In genomic region chr10:43667317-43667731, GRCh38 we compare ENCODE assay signal across 10 cellular contexts. TPM values are rescaled to one million over a fixed set of nuclear protein-coding genes. Genes with fewer than 3 reads are reported as not detected.
DNase-seq lines count a peak whose midpoint lies in the region; ATAC-seq, FAIRE-seq and TF ChIP-seq lines count a peak whose summit lies in the region.
"Had no signal": no experiment of that assay in that cellular context is flagged by ENCODE, and none has a peak within 500 bp of the region (broad histone marks: within the 10 kb centered on the region; RNA-seq: fewer than 3 reads in every experiment).

No MANE protein-coding gene starts in this region.

- H3K9ac ChIP-seq in HepG2 (ENCODE audit: insufficient read depth, low read depth, low read length), result no peak overlapping the region

- TF ChIP-seq CTCF in chondrocyte (IDR thresholded peaks at IDR 0.05) (peak; percentile 54), HepG2 (CRISPR knock-in tag; IDR thresholded peaks at IDR 0.05) (no peak), Calu3 (IDR thresholded peaks at IDR 0.05; ENCODE audit: unreplicated experiment) (no peak)

- TF ChIP-seq POLR2A in HepG2 (IDR thresholded peaks at IDR 0.05; ENCODE audit: insufficient read depth in 1 of 2, low read depth in 2 of 2, low read length in 2 of 2), result no peak

- H3K27ac ChIP-seq in HepG2 (ENCODE audit: extremely low read length, insufficient read depth, low read length), result no peak overlapping the region
- H3K27ac ChIP-seq in urinary bladder (ENCODE audit: low read depth), result no peak overlapping the region

- H3K4me3 ChIP-seq in HepG2 (replicated peaks in 1 of 3; ENCODE audit: insufficient read depth in 1 of 3, low read depth in 2 of 3, low read length in 3 of 3) (no peak overlapping the region), urinary bladder (ENCODE audit: low read depth, low read length) (peak overlapping the region; percentile 28)

- TF ChIP-seq EP300 in HepG2 (IDR thresholded peaks at IDR 0.05; ENCODE audit: low read depth in 2 of 2, low read length in 2 of 2) (no peak), HepG2 (CRISPR knock-in tag; IDR thresholded peaks at IDR 0.05; ENCODE audit: borderline replicate concordance) (no peak)

- DNase-seq in activated gamma-delta T cell (lab: John Stamatoyannopoulos, UW) (peak; percentile 4), activated gamma-delta T cell treated with Interleukin-2 at 50 U/mL for 16 hours (no peak), chondrocyte (ENCODE audit: low spot score) (no peak), HepG2 (ENCODE audit: low spot score) (no peak), Calu3 (no peak)
- DNase-seq in stimulated activated CD4-positive, alpha-beta T cell treated with anti-CD3 and anti-CD28 coated beads, Interleukin-4, amount 100 ng/mL, for 4 hours, result no peak
- DNase-seq: activated effector memory CD4-positive, alpha-beta T cell treated with Interleukin-2 at 50 U/mL for 16 hours; DND-41 had no signal

- H3K27me3 Mint-ChIP-seq in chondrocyte (ENCODE audit: low read depth) (peaks cover 6% of the 10 kb centered on the region), Calu3 (ENCODE audit: unreplicated experiment) (peaks cover 62% of the 10 kb centered on the region)

- no peaks in the 10 kb centered on the region; a peak in 1 of 5 replicates for H3K27me3 ChIP-seq in HepG2 (ENCODE audit: control insufficient read depth in 1 of 2, insufficient read depth in 2 of 2, low read length in 2 of 2)

- no peaks in the 10 kb centered on the region for H4K20me1 ChIP-seq in HepG2 (ENCODE audit: insufficient read depth, low read length)

- H2AFZ ChIP-seq in HepG2 (ENCODE audit: low read length), result no peak overlapping the region

- H3K4me1 ChIP-seq in HepG2 (ENCODE audit: insufficient read depth, low read length) (no peaks in the 10 kb centered on the region), urinary bladder (ENCODE audit: insufficient read depth) (no peaks in the 10 kb centered on the region)

- H3K36me3 Mint-ChIP-seq in chondrocyte (ENCODE audit: low read depth) (peaks cover 1% of the 10 kb centered on the region), Calu3 (ENCODE audit: insufficient read depth, unreplicated experiment) (no peaks in the 10 kb centered on the region)

- H3K27ac Mint-ChIP-seq in chondrocyte (ENCODE audit: unreplicated experiment) (no peak overlapping the region), Calu3 (ENCODE audit: unreplicated experiment) (no peak overlapping the region)

- H3K4me3 Mint-ChIP-seq in chondrocyte (ENCODE audit: unreplicated experiment) (no peak overlapping the region), Calu3 (ENCODE audit: low read depth, unreplicated experiment) (no peak overlapping the region)

- no peak for TF ChIP-seq RAD21 in HepG2 (CRISPR knock-in tag; IDR thresholded peaks at IDR 0.05)

- in situ Hi-C loops in HepG2 (cut with HindIII; ENCODE audit: extremely low pct_ligation_motif_present, low pct_unique_long_range_greater_than_20kb), result no loop called here

- POLR2A ChIA-PET in HepG2 (lab: Yijun Ruan, JAX), result no interaction called here

- CTCF ChIA-PET in HepG2 (lab: Yijun Ruan, JAX; ENCODE audit: low intra/inter-chr PET ratio, low total read pairs), result no interaction called here
- CTCF ChIA-PET in Calu3 (lab: Charles Lee), result no interaction called here

- FAIRE-seq in HepG2 (lab: Jason Lieb, UNC), result no peak

- 75% methylated on average over 13 of the region's 35 CpGs for WGBS in HepG2 (ENCODE audit: low lambda C conversion rate)
- whole genome bisulfite sequencing in urinary bladder, result 4% methylated on average over 35 of the region's 35 CpGs

- ATAC-seq in HepG2, result peak; percentile 61
- no peak for ATAC-seq in GM18861 (IDR thresholded peaks at IDR 0.05; ENCODE audit: unreplicated experiment)

- H3K36me3 ChIP-seq in HepG2 (replicated peaks in 1 of 2; ENCODE audit: control insufficient read depth in 1 of 2, insufficient read depth in 2 of 2, low read length in 2 of 2) (no peaks in the 10 kb centered on the region), urinary bladder (ENCODE audit: insufficient read depth) (no peaks in the 10 kb centered on the region)

- H3K4me1 Mint-ChIP-seq in chondrocyte (ENCODE audit: low read depth) (peaks cover 5% of the 10 kb centered on the region), Calu3 (ENCODE audit: low read depth, unreplicated experiment) (no peaks in the 10 kb centered on the region)

- no peak overlapping the region for H3K4me2 ChIP-seq in HepG2 (ENCODE audit: low read depth, low read length)

- H3K79me2 ChIP-seq in HepG2 (ENCODE audit: insufficient read depth, low read length), result no peaks in the 10 kb centered on the region

- no peaks in the 10 kb centered on the region for H3K9me3 Mint-ChIP-seq in chondrocyte (ENCODE audit: low read depth)
- no peaks in the 10 kb centered on the region for H3K9me3 Mint-ChIP-seq in Calu3 (ENCODE audit: low read depth, unreplicated experiment)

- BruUV-seq in HepG2 (replicated peaks; lab: Mats Ljungman, UMichigan) (no TSS peak), Calu3 (replicated peaks; lab: Mats Ljungman, UMichigan) (no TSS peak)

- no peaks in the 10 kb centered on the region for H3K9me3 ChIP-seq in HepG2 (ENCODE audit: low read length)

- intact Hi-C loops in HepG2 (cut with micrococcal nuclease; ENCODE audit: unreplicated experiment) (no loop called here), Calu3 (cut with micrococcal nuclease; ENCODE audit: unreplicated experiment) (no loop called here)

TF ChIP-seq in HepG2, 621 proteins besides CTCF, POLR2A, EP300 and RAD21 (continues in another document):
- TF ChIP-seq SRSF9 (IDR thresholded peaks at IDR 0.05; ENCODE audit: borderline replicate concordance, insufficient read depth, low read depth, low read length, poor library complexity, severe bottlenecking), result no peak
- TF ChIP-seq ZMYM3 (CRISPR knock-in tag; IDR thresholded peaks at IDR 0.05), result no peak
- TF ChIP-seq RAD51 (IDR thresholded peaks at IDR 0.05; ENCODE audit: borderline replicate concordance), result no peak
- no peak for TF ChIP-seq ETS1 (CRISPR knock-in tag; IDR thresholded peaks at IDR 0.05)
- TF ChIP-seq ZNF552 (CRISPR knock-in tag; IDR thresholded peaks at IDR 0.05; ENCODE audit: borderline replicate concordance), result no peak
- no peak for TF ChIP-seq ERF (CRISPR knock-in tag; IDR thresholded peaks at IDR 0.05)
- no peak for TF ChIP-seq SAFB2 (CRISPR knock-in tag; IDR thresholded peaks at IDR 0.05; ENCODE audit: borderline replicate concordance, low read depth)
- TF ChIP-seq HBP1 (CRISPR knock-in tag; IDR thresholded peaks at IDR 0.05; ENCODE audit: low read depth), result no peak

RNA-seq across cellular contexts. Expression of gene ZNF32, which starts 18.6 kb away (rescaled TPM):
- 35.4 to 41.1 TPM (median 40.3 TPM) in 3 replicates for total RNA-seq in chondrocyte
- 16.9 and 18.0 TPM in 2 replicates for total RNA-seq in HepG2 (2016; rRNA removed; fragmentation: Illumina TruSeq; extraction: Trizol)
- total RNA-seq in HepG2 (2016; cell fraction: cytosol; rRNA removed; fragmentation: Illumina TruSeq; extraction: Trizol; ENCODE audit: low read depth), result 30.1 and 34.6 TPM in 2 replicates
- 12.6 and 14.4 TPM in 2 replicates for total RNA-seq in HepG2 (2016; cell fraction: insoluble cytoplasmic fraction; rRNA removed; fragmentation: Illumina TruSeq; extraction: Trizol)
- 38.2 and 44.1 TPM in 2 replicates for total RNA-seq in HepG2 (2016; cell fraction: membrane; rRNA removed; fragmentation: Illumina TruSeq; extraction: Trizol)
- total RNA-seq in HepG2 (2016; cell fraction: nucleus; rRNA removed; fragmentation: Illumina TruSeq; extraction: Trizol), result 8.3 and 10.0 TPM in 2 replicates
- polyA plus RNA-seq in HepG2 (2011; rRNA removed), result 12.5 and 12.7 TPM in 2 replicates
- polyA plus RNA-seq in HepG2 (2011; cell fraction: cytosol; rRNA removed), result 6.1 and 9.4 TPM in 2 replicates
- polyA plus RNA-seq in HepG2 (2011; cell fraction: nucleus; rRNA removed), result 8.5 and 12.5 TPM in 2 replicates
- 7.3 and 8.5 TPM in 2 replicates for polyA plus RNA-seq in HepG2 (2012)
- polyA plus RNA-seq in HepG2 (2016; cell fraction: cytosol; fragmentation: Illumina TruSeq; extraction: Trizol; ENCODE audit: low read depth), result 30.5 and 38.2 TPM in 2 replicates
- polyA plus RNA-seq in HepG2 (2016; cell fraction: insoluble cytoplasmic fraction; fragmentation: Illumina TruSeq; extraction: Trizol; ENCODE audit: low read depth), result 13.8 and 16.9 TPM in 2 replicates
- polyA plus RNA-seq in HepG2 (2016; cell fraction: membrane; fragmentation: Illumina TruSeq; extraction: Trizol; ENCODE audit: low read depth), result 28.0 and 35.4 TPM in 2 replicates
- 19.3 and 22.0 TPM in 2 replicates for polyA plus RNA-seq in HepG2 (2016; cell fraction: nucleus; fragmentation: Illumina TruSeq; extraction: Trizol; ENCODE audit: insufficient read depth, low read depth)
- polyA minus RNA-seq in HepG2 (2011; rRNA and poly(A)+ RNA removed; ENCODE audit: low replicate concordance), result 2.9 and 3.6 TPM in 2 replicates
- 1.5 and 1.6 TPM in 2 replicates for polyA minus RNA-seq in HepG2 (2011; cell fraction: cytosol; rRNA and poly(A)+ RNA removed)
- 4.0 and 4.4 TPM in 2 replicates for polyA minus RNA-seq in HepG2 (2011; cell fraction: nucleus; rRNA and poly(A)+ RNA removed)
- 37.7 TPM for total RNA-seq in urinary bladder
- 50.9 TPM for polyA plus RNA-seq in urinary bladder
- total RNA-seq in Calu3 (2022), result 17.1 and 17.8 TPM in 2 replicates
